Comparison of ENCODE assay signal across 20 cellular contexts in the genomic region with DNA sequence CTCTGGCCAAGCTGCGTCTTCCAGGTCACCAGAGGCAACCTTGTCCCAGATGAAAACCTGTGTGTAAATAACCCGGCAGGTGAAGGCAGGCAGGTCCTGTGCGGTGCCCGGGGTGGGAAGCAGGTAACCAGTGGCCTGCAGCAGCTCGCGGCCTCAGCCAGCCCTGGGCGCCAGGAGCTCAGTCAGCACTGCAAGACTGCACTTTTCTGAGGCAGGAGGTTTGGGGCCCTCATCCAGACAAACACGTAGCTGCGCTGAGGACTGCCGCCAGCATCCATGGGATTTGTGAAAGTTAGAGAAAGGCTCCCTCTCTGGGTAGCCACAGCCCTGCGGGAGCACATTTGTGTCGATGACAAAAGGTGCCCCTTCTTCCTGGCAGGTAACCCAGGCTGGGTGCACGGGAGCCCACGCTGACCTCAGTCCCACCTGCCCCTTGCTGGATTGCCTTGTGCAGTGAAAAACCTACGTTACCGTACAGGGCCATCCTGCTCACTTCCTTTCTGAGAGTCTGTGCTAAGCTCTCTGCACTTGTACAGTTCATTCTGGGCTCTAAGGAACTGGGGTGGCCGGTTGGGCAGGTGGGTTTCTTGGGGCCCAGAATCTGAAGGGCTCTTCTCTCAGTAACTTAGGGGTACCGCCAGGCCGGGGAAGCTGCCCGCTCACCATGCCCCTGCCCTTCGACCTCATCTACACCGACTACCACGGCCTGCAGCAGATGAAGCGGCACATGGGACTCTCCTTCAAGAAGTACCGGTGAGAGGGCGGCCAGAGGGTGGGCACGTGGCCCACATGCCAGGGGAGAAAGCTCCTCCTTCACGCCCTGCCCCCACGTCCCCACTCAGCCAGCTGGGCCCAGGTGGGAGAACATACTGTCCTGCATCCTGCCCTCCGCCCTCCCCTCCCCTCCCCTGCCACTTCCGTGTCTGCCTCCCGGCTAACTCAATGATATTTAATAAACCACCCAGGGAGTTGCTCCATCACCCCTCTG. TPM values are rescaled to one million over a fixed set of nuclear protein-coding genes. Genes with fewer than 3 reads are reported as not detected.
DNase-seq lines count a peak whose midpoint lies in the region; ATAC-seq, FAIRE-seq and TF ChIP-seq lines count a peak whose summit lies in the region.
"Had no signal": no experiment of that assay in that cellular context is flagged by ENCODE, and none has a peak within 500 bp of the region (broad histone marks: within the 10 kb centered on the region; RNA-seq: fewer than 3 reads in every experiment).

No MANE protein-coding gene starts in this region.

- TF ChIP-seq POLR2A in heart left ventricle (IDR thresholded peaks at IDR 0.05) = no peak
- no peak for TF ChIP-seq POLR2A in GM12891 (IDR thresholded peaks at IDR 0.05; ENCODE audit: low read depth, low read length)

- peaks cover 0 to 38% (median 12%) of the 10 kb centered on the region in 9 donors for H3K27me3 ChIP-seq in heart left ventricle
- H3K27me3 ChIP-seq: colonic mucosa had no signal

- DNase-seq in DMS 273 (lab: John Stamatoyannopoulos, UW; ENCODE audit: unreplicated experiment) = peak; percentile 42
- DNase-seq in DMS 273 treated with DMSO at 0.1 percent for 48 hours (lab: John Stamatoyannopoulos, UW) = no peak
- DNase-seq in Right ventricle myocardium inferior (ENCODE audit: missing footprints) = peak; percentile 32
- no peak for DNase-seq in heart left ventricle
- DNase-seq in activated CD8-positive, alpha-beta T cell treated with anti-CD3 and anti-CD28 coated beads, Interleukin-2, amount 10 ng/mL, durations not matched to agents 7 days and 5 days = no peak
- DNase-seq in urothelium cell line (ENCODE audit: low spot score) = peak; percentile 52
- DNase-seq in GM12891 (ENCODE audit: insufficient read length, low spot score) = no peak
- DNase-seq: activated naive CD4-positive, alpha-beta T cell treated with Interleukin-2 at 50 U/mL for 16 hours; activated T-cell treated with anti-CD3 and anti-CD28 coated beads, Interleukin-2, amount 50 U/mL, for 72 hours; amniotic stem cell; colonic mucosa; foreskin keratinocyte; left cardiac atrium; NCI-H1417; SHP77 treated with DMSO at 0.1 percent for 48 hours; stimulated activated CD8-positive, alpha-beta memory T cell treated with anti-CD3 and anti-CD28 coated beads, Interleukin-4, amount 100 ng/mL, for 48 hours had no signal

- intact Hi-C loops in Right ventricle myocardium inferior (cut with DNase I) = no loop called here
- intact Hi-C loops in heart left ventricle (cut with DNase I) = no loop called here

- ATAC-seq in Right ventricle myocardium inferior (no peak), heart left ventricle (no peak), GM18873 (IDR thresholded peaks at IDR 0.05; ENCODE audit: low FRiP score, unreplicated experiment) (no peak)
- peak; percentile 31 for ATAC-seq in activated CD8-positive, alpha-beta T cell treated with anti-CD3 and anti-CD28 coated beads, Interleukin-2, amount 10 ng/mL, durations not matched to agents 7 days and 5 days
- ATAC-seq: foreskin keratinocyte had no signal

- no peaks in the 10 kb centered on the region for H3K36me3 Mint-ChIP-seq in activated CD8-positive, alpha-beta T cell treated with anti-CD3 and anti-CD28 coated beads, Interleukin-2, amount 10 ng/mL, durations not matched to agents 7 days and 5 days (ENCODE audit: low read depth)

- CTCF ChIA-PET in activated CD8-positive, alpha-beta T cell treated with anti-CD3 and anti-CD28 coated beads, Interleukin-2, amount 10 ng/mL, durations not matched to agents 7 days and 5 days (lab: Charles Lee) = no interaction called here

- no peaks in the 10 kb centered on the region for H3K27me3 Mint-ChIP-seq in activated CD8-positive, alpha-beta T cell treated with anti-CD3 and anti-CD28 coated beads, Interleukin-2, amount 10 ng/mL, durations not matched to agents 7 days and 5 days (ENCODE audit: low read depth)

- TF ChIP-seq CTCF in heart left ventricle (IDR thresholded peaks at IDR 0.05) = no peak

- no peak overlapping the region for H3K4me3 Mint-ChIP-seq in activated CD8-positive, alpha-beta T cell treated with anti-CD3 and anti-CD28 coated beads, Interleukin-2, amount 10 ng/mL, durations not matched to agents 7 days and 5 days
- H3K4me3 Mint-ChIP-seq: activated T-cell treated with anti-CD3 and anti-CD28 coated beads, Interleukin-2, amount 50 U/mL, for 72 hours had no signal

- peaks cover 0 to 6% (median 0%) of the 10 kb centered on the region in 12 donors for H3K4me1 ChIP-seq in heart left ventricle
- H3K4me1 ChIP-seq: colonic mucosa, foreskin keratinocyte had no signal

- FAIRE-seq in urothelium cell line (lab: Jason Lieb, UNC) = peak; percentile 55
- no peak for FAIRE-seq in GM12891 (lab: Jason Lieb, UNC)
- FAIRE-seq: bronchial epithelial cell had no signal

- WGBS in heart left ventricle, 4 donors = 71 to 76% (median 74%) methylated on average over 17 to 31 of the region's 32 CpGs

- POLR2A ChIA-PET in activated CD8-positive, alpha-beta T cell treated with anti-CD3 and anti-CD28 coated beads, Interleukin-2, amount 10 ng/mL, durations not matched to agents 7 days and 5 days (lab: Charles Lee) = no interaction called here

- no peaks in the 10 kb centered on the region for H3K4me1 Mint-ChIP-seq in activated CD8-positive, alpha-beta T cell treated with anti-CD3 and anti-CD28 coated beads, Interleukin-2, amount 10 ng/mL, durations not matched to agents 7 days and 5 days (ENCODE audit: low read depth)
- H3K4me1 Mint-ChIP-seq: IgD-negative memory B cell had no signal

- no peak overlapping the region for H3K27ac ChIP-seq in heart left ventricle
- H3K27ac ChIP-seq: 22Rv1, colonic mucosa, foreskin keratinocyte had no signal

- no peaks in the 10 kb centered on the region for H3K36me3 ChIP-seq in heart left ventricle
- H3K36me3 ChIP-seq: colonic mucosa had no signal

- no peaks in the 10 kb centered on the region for H3K9me3 Mint-ChIP-seq in activated CD8-positive, alpha-beta T cell treated with anti-CD3 and anti-CD28 coated beads, Interleukin-2, amount 10 ng/mL, durations not matched to agents 7 days and 5 days (ENCODE audit: insufficient read depth)
- H3K9me3 Mint-ChIP-seq: activated T-cell treated with anti-CD3 and anti-CD28 coated beads, Interleukin-2, amount 50 U/mL, for 72 hours; IgD-negative memory B cell had no signal

- no peak overlapping the region for H3K4me3 ChIP-seq in heart left ventricle
- H3K4me3 ChIP-seq: colonic mucosa had no signal

- no peaks in the 10 kb centered on the region for H3K9me3 ChIP-seq in heart left ventricle
- H3K9me3 ChIP-seq: colonic mucosa had no signal

- no peak overlapping the region for H3K27ac Mint-ChIP-seq in activated CD8-positive, alpha-beta T cell treated with anti-CD3 and anti-CD28 coated beads, Interleukin-2, amount 10 ng/mL, durations not matched to agents 7 days and 5 days
- H3K27ac Mint-ChIP-seq: activated T-cell treated with anti-CD3 and anti-CD28 coated beads, Interleukin-2, amount 50 U/mL, for 72 hours; IgD-negative memory B cell had no signal

TF ChIP-seq in GM12891, 5 proteins besides CTCF, POLR2A, EP300 and RAD21:
- TF ChIP-seq PAX5 (IDR thresholded peaks at IDR 0.05; ENCODE audit: insufficient read depth, low read length, severe bottlenecking) (no peak), SPI1 (IDR thresholded peaks at IDR 0.05; ENCODE audit: low read depth, low read length) (no peak)

RNA-seq across cellular contexts. Expression of a gene that starts 56.4 kb away (rescaled TPM):
- total RNA-seq in Right ventricle myocardium inferior (not detected), heart left ventricle (under 1 TPM in 4 of 9 donors, not detected in 5; 0.13 to 0.21 (median 0.15) TPM)
- polyA plus RNA-seq in heart left ventricle = under 1 TPM in 1 of 2 donors, not detected in 1; 0.07 TPM
- total RNA-seq in activated CD8-positive, alpha-beta T cell treated with anti-CD3 and anti-CD28 coated beads, Interleukin-2, amount 10 ng/mL, durations not matched to agents 7 days and 5 days = under 1 TPM in 1 of 2 experiments, not detected in 1; 0.26 TPM
- not detected for polyA plus RNA-seq in GM12891 (2012; ENCODE audit: low read depth, missing spikeins)
- total RNA-seq: bronchial epithelial cell had no signal
- polyA plus RNA-seq: IgD-negative memory B cell had no signal

Comparison
In these comparisons a context has a peak if more than half of its experiments do, and no peak if none do; other contexts are left out.
1. DNase-seq: peak in DMS 273 (single experiment), Right ventricle myocardium inferior (single experiment) and urothelium cell line (single experiment); none in DMS 273 treated with DMSO at 0.1 percent for 48 hours (single experiment), heart left ventricle (0 of 5), activated CD8-positive, alpha-beta T cell treated with anti-CD3 and anti-CD28 coated beads, Interleukin-2, amount 10 ng/mL, durations not matched to agents 7 days and 5 days (single experiment) and GM12891 (single experiment).